7 cellular contexts compared by ENCODE assay signal in the genomic region with DNA sequence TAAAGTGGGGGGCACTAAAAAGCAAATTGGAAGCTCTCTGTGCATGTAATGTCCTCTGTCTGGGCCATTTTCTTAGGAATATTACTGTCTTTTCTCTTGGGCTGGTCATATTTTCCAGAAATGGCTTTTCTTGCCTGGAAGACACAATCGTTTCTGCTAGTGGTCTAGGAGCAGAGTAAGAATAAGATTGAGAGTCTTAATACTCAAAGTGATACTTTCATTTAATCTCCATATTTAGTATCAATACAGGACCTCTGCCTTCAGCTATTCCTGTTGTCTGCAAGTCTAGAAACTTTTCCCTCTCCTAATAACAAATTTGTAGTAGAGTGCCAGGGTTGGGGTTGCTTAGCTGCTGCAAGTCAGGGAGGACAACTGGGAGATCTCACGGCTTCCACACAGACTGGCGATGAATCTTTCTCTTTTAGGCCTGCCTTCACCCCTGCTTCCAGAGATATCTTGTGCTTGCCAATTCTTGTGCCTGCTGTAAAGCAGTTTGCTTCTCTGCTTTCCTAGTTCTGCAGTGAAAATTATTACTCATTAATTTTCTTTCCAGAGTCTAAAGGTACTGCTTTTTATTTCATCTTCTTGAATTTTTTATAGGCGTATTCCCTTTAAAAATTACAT.
DNase-seq lines count a peak whose midpoint lies in the region; ATAC-seq and TF ChIP-seq lines count a peak whose summit lies in the region.
"Not testable (repeated sequence)": the region's sequence is repeated elsewhere in the genome, so short reads cannot be mapped to it uniquely, and the experiment has no call there.

No MANE protein-coding gene starts in this region.

- not testable (repeated sequence) for TF ChIP-seq CTCF in KMS-11 (conservative IDR thresholded peaks at IDR 0.05; ENCODE audit: low read depth, low read length); fibroblast of mammary gland (conservative IDR thresholded peaks at IDR 0.05; ENCODE audit: control insufficient read depth, insufficient read depth, low read depth, low read length)

- H3K4me3 ChIP-seq in KMS-11 (IDR thresholded peaks at IDR 0.05; ENCODE audit: insufficient read depth, low read depth, low read length); fibroblast of mammary gland (ENCODE audit: control insufficient read depth, low read depth, low read length): not testable (repeated sequence)

- H3K36me3 ChIP-seq in KMS-11 (ENCODE audit: insufficient read depth): not testable (repeated sequence)

- peak overlapping the region in 1 of 2 donors; percentile 4 for H3K4me3 Mint-ChIP-seq in activated T-cell treated with anti-CD3 and anti-CD28 coated beads, Interleukin-2, amount 50 U/mL, for 72 hours
- peak overlapping the region; percentile 70 for H3K4me3 Mint-ChIP-seq in natural killer cell treated with Interleukin-12 subunit alpha and Interleukin-12 subunit beta and Interleukin-15 and Interleukin-18, amount 100 ng/mL, for 72 hours
- H3K4me3 Mint-ChIP-seq in stimulated activated naive CD8-positive, alpha-beta T cell treated with anti-CD3 and anti-CD28 coated beads, Interleukin-15, amount 100 ng/mL, for 72 hours: peak overlapping the region in 1 of 2 donors; percentile 43

- not testable (repeated sequence) for H4K20me1 ChIP-seq in KMS-11 (ENCODE audit: insufficient read depth)

- H2AFZ ChIP-seq in KMS-11 (ENCODE audit: low read depth): not testable (repeated sequence)

- not testable (repeated sequence) for H3K9ac ChIP-seq in KMS-11

- H3K9me3 Mint-ChIP-seq in activated T-cell treated with anti-CD3 and anti-CD28 coated beads, Interleukin-2, amount 50 U/mL, for 72 hours; natural killer cell treated with Interleukin-12 subunit alpha and Interleukin-12 subunit beta and Interleukin-15 and Interleukin-18, amount 100 ng/mL, for 72 hours; stimulated activated naive CD8-positive, alpha-beta T cell treated with anti-CD3 and anti-CD28 coated beads, Interleukin-15, amount 100 ng/mL, for 72 hours: not testable (repeated sequence)

- peaks cover 40% of the 10 kb centered on the region for H3K79me2 ChIP-seq in KMS-11 (ENCODE audit: insufficient read depth, low read depth)

- peak; percentile 47 for ATAC-seq in GM21619 (IDR thresholded peaks at IDR 0.05; ENCODE audit: unreplicated experiment)
- peak; percentile 22 to 36 for ATAC-seq in activated T-cell treated with anti-CD3 and anti-CD28 coated beads, Interleukin-2, amount 50 U/mL, for 72 hours (replicated peaks in 1 of 2)
- peak in 1 of 2 donors; percentile 69 for ATAC-seq in natural killer cell treated with Interleukin-12 subunit alpha and Interleukin-12 subunit beta and Interleukin-15 and Interleukin-18, amount 100 ng/mL, for 72 hours
- peak; percentile 60 for ATAC-seq in stimulated activated naive CD8-positive, alpha-beta T cell treated with anti-CD3 and anti-CD28 coated beads, Interleukin-15, amount 100 ng/mL, for 72 hours

- not testable (repeated sequence) for H3K27ac Mint-ChIP-seq in activated T-cell treated with anti-CD3 and anti-CD28 coated beads, Interleukin-2, amount 50 U/mL, for 72 hours; stimulated activated naive CD8-positive, alpha-beta T cell treated with anti-CD3 and anti-CD28 coated beads, Interleukin-15, amount 100 ng/mL, for 72 hours
- peak overlapping the region in 1 of 2 donors; percentile 20 for H3K27ac Mint-ChIP-seq in natural killer cell treated with Interleukin-12 subunit alpha and Interleukin-12 subunit beta and Interleukin-15 and Interleukin-18, amount 100 ng/mL, for 72 hours

- H3K36me3 Mint-ChIP-seq in activated T-cell treated with anti-CD3 and anti-CD28 coated beads, Interleukin-2, amount 50 U/mL, for 72 hours (ENCODE audit: insufficient read depth in 2 of 2); natural killer cell treated with Interleukin-12 subunit alpha and Interleukin-12 subunit beta and Interleukin-15 and Interleukin-18, amount 100 ng/mL, for 72 hours: not testable (repeated sequence)

- peaks cover 79% of the 10 kb centered on the region for H3K4me1 ChIP-seq in KMS-11 (ENCODE audit: low read depth, poor library complexity, severe bottlenecking)

- H3K4me2 ChIP-seq in KMS-11: peak overlapping the region; percentile 3; the same call in 1 of the 2 replicates

- not testable (repeated sequence) for H3K27me3 ChIP-seq in KMS-11 (ENCODE audit: insufficient read depth, low read depth)

- H3K4me1 Mint-ChIP-seq in activated T-cell treated with anti-CD3 and anti-CD28 coated beads, Interleukin-2, amount 50 U/mL, for 72 hours (ENCODE audit: low read depth): peaks cover 15% of the 10 kb centered on the region
- H3K4me1 Mint-ChIP-seq in natural killer cell treated with Interleukin-12 subunit alpha and Interleukin-12 subunit beta and Interleukin-15 and Interleukin-18, amount 100 ng/mL, for 72 hours (ENCODE audit: low read depth in 2 of 2): peaks cover 0 to 19% of the 10 kb centered on the region in 2 donors
- not testable (repeated sequence) for H3K4me1 Mint-ChIP-seq in stimulated activated naive CD8-positive, alpha-beta T cell treated with anti-CD3 and anti-CD28 coated beads, Interleukin-15, amount 100 ng/mL, for 72 hours

- H3K27me3 Mint-ChIP-seq in activated T-cell treated with anti-CD3 and anti-CD28 coated beads, Interleukin-2, amount 50 U/mL, for 72 hours (ENCODE audit: low read depth): not testable (repeated sequence)
- peaks cover 0 to 15% of the 10 kb centered on the region in 2 donors for H3K27me3 Mint-ChIP-seq in natural killer cell treated with Interleukin-12 subunit alpha and Interleukin-12 subunit beta and Interleukin-15 and Interleukin-18, amount 100 ng/mL, for 72 hours
- peaks cover 25% of the 10 kb centered on the region for H3K27me3 Mint-ChIP-seq in stimulated activated naive CD8-positive, alpha-beta T cell treated with anti-CD3 and anti-CD28 coated beads, Interleukin-15, amount 100 ng/mL, for 72 hours

- H3K27ac ChIP-seq in KMS-11: not testable (repeated sequence)

- DNase-seq in Ammon's horn (ENCODE audit: low spot score) (peak; percentile 13), fibroblast of mammary gland (ENCODE audit: low read depth) (peak; percentile 2)
- DNase-seq in activated T-cell treated with anti-CD3 and anti-CD28 coated beads, Interleukin-2, amount 50 U/mL, for 72 hours; natural killer cell treated with Interleukin-12 subunit alpha and Interleukin-12 subunit beta and Interleukin-15 and Interleukin-18, amount 100 ng/mL, for 72 hours (ENCODE audit: low spot score); stimulated activated naive CD8-positive, alpha-beta T cell treated with anti-CD3 and anti-CD28 coated beads, Interleukin-15, amount 100 ng/mL, for 72 hours: not testable (repeated sequence)
